Comparison of ENCODE assay signal across 24 cellular contexts in the genomic region with DNA sequence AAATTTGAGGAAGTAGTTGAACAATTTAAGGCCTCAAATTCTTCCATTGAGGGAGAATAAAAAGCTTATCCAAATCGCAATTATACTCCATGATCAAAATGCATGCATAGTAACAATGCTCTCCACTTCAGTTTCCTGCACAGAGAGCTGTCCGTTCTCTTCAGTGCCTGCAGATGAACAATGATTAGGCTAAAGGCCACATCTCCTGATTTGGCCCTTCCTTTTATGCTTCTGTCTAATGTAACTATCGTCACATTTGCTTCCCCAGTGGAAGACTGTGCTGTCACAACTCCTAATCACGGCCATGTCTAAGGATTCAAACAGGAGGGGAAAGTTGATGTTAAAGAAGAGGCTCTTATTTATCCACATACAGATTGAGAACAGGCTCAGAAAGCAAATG.
"Had no signal": no experiment of that assay in that cellular context is flagged by ENCODE, and none has a peak within 500 bp of the region (broad histone marks: within the 10 kb centered on the region; RNA-seq: fewer than 3 reads in every experiment).

No MANE protein-coding gene starts in this region.

- H3K4me3 ChIP-seq: colonic mucosa, gastroesophageal sphincter, left lung, lung, right lobe of liver, SK-N-MC, tibial artery, upper lobe of right lung had no signal

- H3K27me3 ChIP-seq: colonic mucosa, gastroesophageal sphincter, left lung, right lobe of liver, tibial artery, upper lobe of right lung had no signal

- H3K4me3 Mint-ChIP-seq: activated naive CD4-positive, alpha-beta T cell treated with anti-CD3 and anti-CD28 coated beads, Interleukin-2, amount 10 ng/mL, durations not matched to agents 7 days and 5 days; activated naive CD8-positive, alpha-beta T cell treated with anti-CD3 and anti-CD28 coated beads, Interleukin-2, amount 10 ng/mL, durations not matched to agents 7 days and 5 days; central memory CD8-positive, alpha-beta T cell; effector memory CD8-positive, alpha-beta T cell; immature natural killer cell; nephron had no signal

- H3K27ac Mint-ChIP-seq: activated naive CD4-positive, alpha-beta T cell treated with anti-CD3 and anti-CD28 coated beads, Interleukin-2, amount 10 ng/mL, durations not matched to agents 7 days and 5 days; activated naive CD8-positive, alpha-beta T cell treated with anti-CD3 and anti-CD28 coated beads, Interleukin-2, amount 10 ng/mL, durations not matched to agents 7 days and 5 days; effector memory CD8-positive, alpha-beta T cell; immature natural killer cell; nephron had no signal

- H3K9me3 ChIP-seq: colonic mucosa, gastroesophageal sphincter, left lung, right lobe of liver, tibial artery, upper lobe of right lung had no signal

- H3K27ac ChIP-seq: colonic mucosa, gastroesophageal sphincter, left lung, right lobe of liver, SK-N-MC, tibial artery, upper lobe of right lung had no signal

- DNase-seq: activated CD4-positive, alpha-beta T cell treated with anti-CD3 and anti-CD28 coated beads for 4 hours; activated CD4-positive, alpha-beta T cell treated with anti-CD3 and anti-CD28 coated beads, Interleukin-2, amount 50 U/mL, for 4 hours; activated CD4-positive, CD25-positive, alpha-beta regulatory T cell; activated CD8-positive, alpha-beta memory T cell treated with anti-CD3 and anti-CD28 coated beads for 24 hours; activated gamma-delta T cell; activated naive CD4-positive, alpha-beta T cell treated with anti-CD3 and anti-CD28 coated beads, Interleukin-2, amount 10 ng/mL, durations not matched to agents 7 days and 5 days; activated naive CD8-positive, alpha-beta T cell treated with anti-CD3 and anti-CD28 coated beads, Interleukin-2, amount 10 ng/mL, durations not matched to agents 7 days and 5 days; activated T-cell treated with anti-CD3 and anti-CD28 coated beads, Interleukin-2, amount 50 U/mL, for 1 hour; colonic mucosa; effector memory CD8-positive, alpha-beta T cell; erythroblast; immature natural killer cell; left lung; posterior cingulate gyrus; right lobe of liver; stimulated activated CD4-positive, alpha-beta T cell treated with anti-CD3 and anti-CD28 coated beads, Interleukin-4, amount 100 ng/mL, for 1 hour; stimulated activated naive CD8-positive, alpha-beta T cell treated with anti-CD3 and anti-CD28 coated beads, Interleukin-15, Interleukin-2, amounts not matched to agents 100 U/mL and 50 U/mL, for 24 hours; tibial artery; upper lobe of right lung had no signal

- H3K9me3 Mint-ChIP-seq: activated naive CD4-positive, alpha-beta T cell treated with anti-CD3 and anti-CD28 coated beads, Interleukin-2, amount 10 ng/mL, durations not matched to agents 7 days and 5 days; nephron had no signal

- H3K4me1 ChIP-seq: colonic mucosa, left lung, right lobe of liver, upper lobe of right lung had no signal

- H3K36me3 ChIP-seq: colonic mucosa, left lung, right lobe of liver, upper lobe of right lung had no signal

- H3K27me3 Mint-ChIP-seq: activated naive CD4-positive, alpha-beta T cell treated with anti-CD3 and anti-CD28 coated beads, Interleukin-2, amount 10 ng/mL, durations not matched to agents 7 days and 5 days; activated naive CD8-positive, alpha-beta T cell treated with anti-CD3 and anti-CD28 coated beads, Interleukin-2, amount 10 ng/mL, durations not matched to agents 7 days and 5 days; central memory CD8-positive, alpha-beta T cell; effector memory CD8-positive, alpha-beta T cell had no signal

- H3K4me1 Mint-ChIP-seq: activated naive CD4-positive, alpha-beta T cell treated with anti-CD3 and anti-CD28 coated beads, Interleukin-2, amount 10 ng/mL, durations not matched to agents 7 days and 5 days; activated naive CD8-positive, alpha-beta T cell treated with anti-CD3 and anti-CD28 coated beads, Interleukin-2, amount 10 ng/mL, durations not matched to agents 7 days and 5 days; central memory CD8-positive, alpha-beta T cell; immature natural killer cell had no signal

- H3K36me3 Mint-ChIP-seq: activated naive CD4-positive, alpha-beta T cell treated with anti-CD3 and anti-CD28 coated beads, Interleukin-2, amount 10 ng/mL, durations not matched to agents 7 days and 5 days; activated naive CD8-positive, alpha-beta T cell treated with anti-CD3 and anti-CD28 coated beads, Interleukin-2, amount 10 ng/mL, durations not matched to agents 7 days and 5 days; immature natural killer cell had no signal

- ATAC-seq: effector memory CD8-positive, alpha-beta T cell; gastroesophageal sphincter; left lung; stimulated activated naive CD8-positive, alpha-beta T cell treated with anti-CD3 and anti-CD28 coated beads, Interleukin-15, Interleukin-2, amounts not matched to agents 100 U/mL and 50 U/mL, for 24 hours; upper lobe of right lung had no signal
